8 cellular contexts compared by ENCODE assay signal in genomic region chr1:165717918-165718515, GRCh38. TPM values are rescaled to one million over a fixed set of nuclear protein-coding genes. Genes with fewer than 3 reads are reported as not detected.
A peak's percentile ranks its signal among the peaks of the same experiment; 100 is the strongest.
DNase-seq lines count a peak whose midpoint lies in the region; ATAC-seq lines count a peak whose summit lies in the region.

No MANE protein-coding gene starts in this region.

- CTCF ChIA-PET in T-cell (lab: Charles Lee): interaction anchor here (0.6 to 0.9 kb wide), 3 partner anchors 194 to 196 kb away, joined by 3 to 14 read pairs (median 3); no protein-coding TSS in a partner anchor
- CTCF ChIA-PET in naive thymus-derived CD4-positive, alpha-beta T cell (lab: Charles Lee): interaction anchor here (0.7 kb wide), 1 partner anchor 197 kb away, joined by 3 read pairs; no protein-coding TSS in a partner anchor

- no peak overlapping the region for H3K4me3 ChIP-seq in naive thymus-derived CD4-positive, alpha-beta T cell (ENCODE audit: low read length)

- no peaks in the 10 kb centered on the region for H3K9me3 Mint-ChIP-seq in T-cell
- no peaks in the 10 kb centered on the region for H3K9me3 Mint-ChIP-seq in naive thymus-derived CD4-positive, alpha-beta T cell

- H3K27me3 Mint-ChIP-seq in T-cell: no peaks in the 10 kb centered on the region
- peaks cover 0 to 16% (median 0%) of the 10 kb centered on the region in 5 donors for H3K27me3 Mint-ChIP-seq in naive thymus-derived CD4-positive, alpha-beta T cell

- no peaks in the 10 kb centered on the region for H3K36me3 ChIP-seq in naive thymus-derived CD4-positive, alpha-beta T cell (ENCODE audit: control insufficient read depth in 2 of 3, insufficient read depth in 3 of 3, low read length in 3 of 3)

- no peaks in the 10 kb centered on the region for H3K4me1 ChIP-seq in naive thymus-derived CD4-positive, alpha-beta T cell (ENCODE audit: control insufficient read depth in 2 of 2, insufficient read depth in 2 of 2, low read length in 2 of 2)

- H3K9me3 ChIP-seq in naive thymus-derived CD4-positive, alpha-beta T cell (ENCODE audit: control insufficient read depth in 2 of 3, low read length in 3 of 3): no peaks in the 10 kb centered on the region

- H3K4me3 Mint-ChIP-seq in T-cell: no peak overlapping the region
- H3K4me3 Mint-ChIP-seq in naive thymus-derived CD4-positive, alpha-beta T cell: no peak overlapping the region

- H3K27ac ChIP-seq in naive thymus-derived CD4-positive, alpha-beta T cell (ENCODE audit: low read depth, low read length): no peak overlapping the region

- H3K36me3 Mint-ChIP-seq in T-cell: peaks cover 4% of the 10 kb centered on the region
- H3K36me3 Mint-ChIP-seq in naive thymus-derived CD4-positive, alpha-beta T cell: no peaks in the 10 kb centered on the region

- no peaks in the 10 kb centered on the region for H3K4me1 Mint-ChIP-seq in T-cell
- H3K4me1 Mint-ChIP-seq in naive thymus-derived CD4-positive, alpha-beta T cell: peaks cover 0 to 3% (median 0%) of the 10 kb centered on the region in 7 donors

- peak; percentile 49 for DNase-seq in DMS153 treated with DMSO at 0.1 percent for 48 hours (lab: John Stamatoyannopoulos, UW; ENCODE audit: unreplicated experiment)
- peak; percentile 90 for DNase-seq in NAMALWA (ENCODE audit: low spot score)
- DNase-seq in T-cell: peak in 22 of 34 experiments; percentile 2 to 32 (median 13)
- peak; percentile 45 for DNase-seq in epidermal melanocyte (ENCODE audit: insufficient read length, low spot score)
- DNase-seq in naive thymus-derived CD4-positive, alpha-beta T cell: peak in 7 of 9 donors; percentile 6 to 41 (median 22)

- ATAC-seq in GM21360 (IDR thresholded peaks at IDR 0.05; ENCODE audit: unreplicated experiment) (peak; percentile 66), T-cell (replicated peaks in 1 of 4) (peak in 2 of 4 experiments; percentile 35 to 42), GM18873 (IDR thresholded peaks at IDR 0.05; ENCODE audit: low FRiP score, unreplicated experiment) (no peak), HG02571 (IDR thresholded peaks at IDR 0.05; ENCODE audit: unreplicated experiment) (no peak)
- peak; percentile 45 for ATAC-seq in naive thymus-derived CD4-positive, alpha-beta T cell

- intact Hi-C loops in naive thymus-derived CD4-positive, alpha-beta T cell (cut with micrococcal nuclease): loop anchor here (1.0 to 2.0 kb wide), 3 partner anchors 32 to 196 kb away; no protein-coding TSS in a partner anchor

- H3K27me3 ChIP-seq in naive thymus-derived CD4-positive, alpha-beta T cell (ENCODE audit: control insufficient read depth in 2 of 2, insufficient read depth in 2 of 2, low read length in 2 of 2): no peaks in the 10 kb centered on the region

- no peak overlapping the region for H3K27ac Mint-ChIP-seq in T-cell
- H3K27ac Mint-ChIP-seq in naive thymus-derived CD4-positive, alpha-beta T cell: no peak overlapping the region

- POLR2A ChIA-PET in T-cell (lab: Charles Lee): no interaction called here
- POLR2A ChIA-PET in naive thymus-derived CD4-positive, alpha-beta T cell (lab: Charles Lee): no interaction called here

RNA-seq across cellular contexts. Expression of gene ALDH9A1, which starts 19.7 kb away (rescaled TPM):
- total RNA-seq in T-cell: 10 to 100 TPM; 30.8 to 38.5 (median 34.7) TPM
- 10 to 100 TPM; 25.0 to 46.0 (median 40.5) TPM for total RNA-seq in naive thymus-derived CD4-positive, alpha-beta T cell
- polyA plus RNA-seq in naive thymus-derived CD4-positive, alpha-beta T cell: 10 to 100 TPM; 74.1 to 88.4 TPM

RNA-seq across cellular contexts. Expression of gene TMCO1, which starts 50.7 kb away (rescaled TPM):
- total RNA-seq in T-cell: 10 to 100 TPM; 36.2 to 67.1 (median 51.4) TPM
- total RNA-seq in naive thymus-derived CD4-positive, alpha-beta T cell: 10 to 100 TPM; 30.4 to 97.1 (median 49.8) TPM
- polyA plus RNA-seq in naive thymus-derived CD4-positive, alpha-beta T cell: 100 to 1,000 TPM in 1 of 2 donors, 10 to 100 TPM in 1; 98.4 to 118 TPM

Comparison
In these comparisons a context has a peak if more than half of its experiments do, and no peak if none do; other contexts are left out.
1. DNase-seq: peak in every context shown above with its lines; median percentile 90 in NAMALWA; 49 in DMS153 treated with DMSO at 0.1 percent for 48 hours; 45 in epidermal melanocyte; 22 in naive thymus-derived CD4-positive, alpha-beta T cell; 13 in T-cell.
2. ATAC-seq: peak in GM21360 (single experiment) and naive thymus-derived CD4-positive, alpha-beta T cell (single experiment); none in GM18873 (single experiment) and HG02571 (single experiment).